Comparison of ENCODE assay signal across 8 cellular contexts in the genomic region with DNA sequence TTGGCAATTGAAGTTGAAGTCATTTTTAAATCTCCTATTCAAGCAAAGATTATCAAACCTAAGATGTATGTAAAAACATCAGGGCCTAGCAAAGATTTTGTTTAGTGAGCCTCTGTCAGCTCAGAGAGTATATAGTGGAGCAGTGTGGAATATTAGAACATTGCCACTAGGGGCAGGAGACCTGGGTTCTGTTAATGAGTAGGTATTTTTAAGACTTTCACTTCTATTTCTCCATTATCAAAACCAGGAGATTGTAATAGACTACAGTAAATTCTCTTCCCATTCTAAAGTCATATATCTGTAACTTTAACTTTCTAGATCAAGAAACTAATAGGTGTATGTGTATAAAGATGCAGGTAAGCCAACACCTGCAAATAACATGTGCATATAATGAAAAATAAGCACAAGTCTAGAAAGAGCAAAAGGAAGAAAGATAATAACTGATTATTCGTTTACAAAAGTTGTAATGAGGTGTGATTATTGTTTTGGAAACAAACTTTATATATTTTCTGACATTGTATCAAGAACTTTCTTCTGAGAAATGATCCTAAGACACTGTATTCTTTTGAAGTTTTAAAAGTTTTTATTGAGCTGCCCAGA.
DNase-seq lines count a peak whose midpoint lies in the region; ATAC-seq, FAIRE-seq and TF ChIP-seq lines count a peak whose summit lies in the region.

No MANE protein-coding gene starts in this region.

- no peaks in the 10 kb centered on the region for H3K36me3 Mint-ChIP-seq in Calu3 (ENCODE audit: insufficient read depth, unreplicated experiment)

- H3K4me1 ChIP-seq in body of pancreas (no peaks in the 10 kb centered on the region), small intestine (ENCODE audit: control insufficient read depth in 2 of 2, insufficient read depth in 1 of 2, low read depth in 1 of 2, low read length in 1 of 2) (no peaks in the 10 kb centered on the region)

- 9 to 20% methylated on average over 1 of the region's 1 CpG for WGBS in body of pancreas, 2 donors
- 31 to 50% (median 33%) methylated on average over 1 of the region's 1 CpG for WGBS in small intestine, 3 donors

- H3K27me3 Mint-ChIP-seq in Calu3 (ENCODE audit: unreplicated experiment) = no peaks in the 10 kb centered on the region

- H3K4me1 Mint-ChIP-seq in Calu3 (ENCODE audit: low read depth, unreplicated experiment) = no peaks in the 10 kb centered on the region

- H3K27ac ChIP-seq in body of pancreas = no peak overlapping the region
- H3K27ac ChIP-seq in small intestine (ENCODE audit: low read depth in 1 of 2, low read length in 1 of 2) = no peak overlapping the region

- CTCF ChIA-PET in Calu3 (lab: Charles Lee) = interaction anchor here (1.2 kb wide), 1 partner anchor 39 kb away, joined by 3 read pairs; no protein-coding TSS in a partner anchor

- intact Hi-C loops in Calu3 (cut with micrococcal nuclease; ENCODE audit: unreplicated experiment) = loop anchor here (5.0 kb wide), 1 partner anchor 205 kb away; no protein-coding TSS in a partner anchor
- intact Hi-C loops in body of pancreas (cut with DNase I) = no loop called here

- H3K9me3 ChIP-seq in body of pancreas (no peaks in the 10 kb centered on the region), small intestine (ENCODE audit: control insufficient read depth, low read depth) (no peaks in the 10 kb centered on the region)

- H3K9me3 Mint-ChIP-seq in Calu3 (ENCODE audit: low read depth, unreplicated experiment) = no peaks in the 10 kb centered on the region

- peak; percentile 49 for FAIRE-seq in small intestine (lab: Jason Lieb, UNC)

- peak; percentile 18 for DNase-seq in Calu3
- peak; percentile 7 for DNase-seq in HuH-7.5 (ENCODE audit: low spot score)
- no peak for DNase-seq in body of pancreas
- DNase-seq in small intestine = no peak
- DNase-seq in GM19238 (ENCODE audit: insufficient read length, low spot score) = no peak
- DNase-seq in 8988T = no peak
- DNase-seq in activated CD4-positive, alpha-beta T cell treated with anti-CD3 and anti-CD28 coated beads, Interleukin-2, amount 50 U/mL, for 4 hours = no peak

- H3K27me3 ChIP-seq in body of pancreas (no peaks in the 10 kb centered on the region), small intestine (ENCODE audit: control insufficient read depth in 2 of 2, insufficient read depth in 2 of 2, low read length in 2 of 2) (no peaks in the 10 kb centered on the region)

- H3K36me3 ChIP-seq in body of pancreas (replicated peaks in 1 of 2; ENCODE audit: insufficient read depth in 1 of 2, low read depth in 2 of 2) (no peaks in the 10 kb centered on the region), small intestine (ENCODE audit: control insufficient read depth in 2 of 2, insufficient read depth in 2 of 2, low read length in 2 of 2) (no peaks in the 10 kb centered on the region)

- no peak overlapping the region for H3K4me3 Mint-ChIP-seq in Calu3 (ENCODE audit: low read depth, unreplicated experiment)

- H3K27ac Mint-ChIP-seq in Calu3 (ENCODE audit: unreplicated experiment) = no peak overlapping the region

- no peak overlapping the region for H3K4me3 ChIP-seq in body of pancreas
- no peak overlapping the region for H3K4me3 ChIP-seq in small intestine (ENCODE audit: low read depth in 1 of 2, low read length in 2 of 2)

- no TSS peak for BruUV-seq in Calu3 (replicated peaks; lab: Mats Ljungman, UMichigan)

- no peak for TF ChIP-seq POLR2A in body of pancreas (IDR thresholded peaks at IDR 0.05)

- ATAC-seq in GM19455 (IDR thresholded peaks at IDR 0.05; ENCODE audit: unreplicated experiment) (peak; percentile 68), body of pancreas (no peak)

- TF ChIP-seq CTCF in Calu3 (IDR thresholded peaks at IDR 0.05; ENCODE audit: unreplicated experiment) = peak; percentile 37
- TF ChIP-seq CTCF in body of pancreas (IDR thresholded peaks at IDR 0.05) = peak in 5 of 7 experiments; percentile 11 to 45 (median 18)

Comparison
In these comparisons a context has a peak if more than half of its experiments do, and no peak if none do; other contexts are left out.
1. DNase-seq: peak in Calu3 (single experiment) and HuH-7.5 (single experiment); none in body of pancreas (0 of 4), small intestine (single experiment), GM19238 (single experiment), 8988T (single experiment) and activated CD4-positive, alpha-beta T cell treated with anti-CD3 and anti-CD28 coated beads, Interleukin-2, amount 50 U/mL, for 4 hours (0 of 2).